ENCODE assay signal across 16 cellular contexts in the genomic region with DNA sequence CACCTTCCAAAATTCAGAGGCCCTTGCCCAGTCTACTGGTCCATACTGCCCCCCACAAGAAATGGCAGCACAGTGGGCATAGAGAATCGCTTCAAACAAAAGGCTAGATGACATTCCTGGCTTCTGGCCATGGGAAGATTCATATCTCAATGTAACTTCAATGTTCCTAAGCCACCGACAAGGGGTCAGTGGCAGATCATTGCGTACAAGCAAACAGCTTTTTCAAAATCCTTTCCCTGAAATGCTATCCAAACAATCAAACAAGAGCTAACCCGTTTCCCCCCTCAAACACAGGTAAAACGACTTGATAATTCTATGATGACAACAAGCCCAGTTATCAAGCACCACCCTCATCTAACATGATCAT.
DNase-seq lines count a peak whose midpoint lies in the region; ATAC-seq and TF ChIP-seq lines count a peak whose summit lies in the region.
"Had no signal": no experiment of that assay in that cellular context is flagged by ENCODE, and none has a peak within 500 bp of the region (broad histone marks: within the 10 kb centered on the region; RNA-seq: fewer than 3 reads in every experiment).

No MANE protein-coding gene starts in this region.

- peak in 1 of 2 donors; percentile 54 for TF ChIP-seq RAD21 in liver (IDR thresholded peaks at IDR 0.05)

- 25% methylated on average over 5 of the region's 5 CpGs for WGBS in liver

- ATAC-seq in GM18861 (IDR thresholded peaks at IDR 0.05; ENCODE audit: unreplicated experiment): no peak
- ATAC-seq in HG03432 (IDR thresholded peaks at IDR 0.05; ENCODE audit: unreplicated experiment): no peak
- ATAC-seq in GM19351 (IDR thresholded peaks at IDR 0.05; ENCODE audit: unreplicated experiment): no peak

- H3K36me3 ChIP-seq in liver (ENCODE audit: control insufficient read depth in 4 of 4, insufficient read depth in 3 of 4, low read depth in 1 of 4, low read length in 3 of 4): no peaks in the 10 kb centered on the region

- peaks cover 2 to 21% (median 15%) of the 10 kb centered on the region in 4 donors for H3K4me1 ChIP-seq in liver (ENCODE audit: control insufficient read depth in 4 of 4, insufficient read depth in 4 of 4, low read length in 3 of 4)
- H3K4me1 ChIP-seq: Caco-2 had no signal

- H3K9ac ChIP-seq in liver (ENCODE audit: low read depth in 1 of 2, low read length in 2 of 2): no peak overlapping the region

- no peak overlapping the region for H3K4me3 ChIP-seq in liver (ENCODE audit: low read depth in 1 of 3, low read length in 3 of 3)
- H3K4me3 ChIP-seq: PC-9 had no signal

- H3K27me3 ChIP-seq in liver (ENCODE audit: control insufficient read depth in 4 of 4, insufficient read depth in 4 of 4, low read length in 3 of 4): no peaks in the 10 kb centered on the region

- H3K9me3 ChIP-seq in liver (ENCODE audit: control insufficient read depth in 4 of 4, low read length in 3 of 4): no peaks in the 10 kb centered on the region
- H3K9me3 ChIP-seq: Caco-2 had no signal

- no peak for TF ChIP-seq CTCF in liver (IDR thresholded peaks at IDR 0.05; ENCODE audit: low read depth, low read length, missing input control)

- DNase-seq in NCI-H1105 treated with DMSO at 0.1 percent for 48 hours (lab: John Stamatoyannopoulos, UW) (peak; percentile 4), NCI-H1105 (lab: John Stamatoyannopoulos, UW) (no peak), NCI-H2029 treated with DMSO at 0.1 percent for 48 hours (lab: John Stamatoyannopoulos, UW) (peak; percentile 48), MV-4-11 (lab: John Stamatoyannopoulos, UW) (no peak)
- DNase-seq: 8988T, GF-D8, KG1, NCI-H2227 treated with DMSO at 0.1 percent for 48 hours, NCI-H82, PC-9 had no signal

- peak overlapping the region; percentile 83 to 84 for H3K27ac ChIP-seq in liver (ENCODE audit: low read depth in 1 of 2, low read length in 2 of 2)
- H3K27ac ChIP-seq: PC-9, RWPE1 had no signal

TF ChIP-seq in liver, 16 proteins besides CTCF, POLR2A, EP300 and RAD21:
- no peak for TF ChIP-seq FOXA1 (IDR thresholded peaks at IDR 0.05)
- no peak for TF ChIP-seq EGR1 (IDR thresholded peaks at IDR 0.05; ENCODE audit: low read depth in 2 of 2)
- TF ChIP-seq HNF4A (conservative IDR thresholded peaks at IDR 0.05): no peak
- TF ChIP-seq HNF4G (IDR thresholded peaks at IDR 0.05): no peak
- TF ChIP-seq GABPA (IDR thresholded peaks at IDR 0.05 in 1 of 2, conservative IDR thresholded peaks at IDR 0.05 in 1 of 2): no peak
- peak; percentile 66 for TF ChIP-seq YY1 (IDR thresholded peaks at IDR 0.05)
- no peak for TF ChIP-seq RXRA (IDR thresholded peaks at IDR 0.05)
- no peak for TF ChIP-seq TAF1 (conservative IDR thresholded peaks at IDR 0.05)
- TF ChIP-seq, protein P1, sequence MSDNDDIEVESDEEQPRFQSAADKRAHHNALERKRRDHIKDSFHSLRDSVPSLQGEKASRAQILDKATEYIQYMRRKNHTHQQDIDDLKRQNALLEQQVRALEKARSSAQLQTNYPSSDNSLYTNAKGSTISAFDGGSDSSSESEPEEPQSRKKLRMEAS (IDR thresholded peaks at IDR 0.05): no peak
- peak in 1 of 2 donors; percentile 14 for TF ChIP-seq JUND (IDR thresholded peaks at IDR 0.05)
- TF ChIP-seq SP1 (IDR thresholded peaks at IDR 0.05): no peak
- no peak for TF ChIP-seq REST (IDR thresholded peaks at IDR 0.05)
- TF ChIP-seq ATF3 (IDR thresholded peaks at IDR 0.05): no peak
- no peak for TF ChIP-seq FOXA2 (IDR thresholded peaks at IDR 0.05)
- peak; percentile 38 for TF ChIP-seq NR2F2 (IDR thresholded peaks at IDR 0.05)

Comparison
In these comparisons a context has a peak if more than half of its experiments do, and no peak if none do; other contexts are left out.
1. DNase-seq: peak in NCI-H1105 treated with DMSO at 0.1 percent for 48 hours (single experiment) and NCI-H2029 treated with DMSO at 0.1 percent for 48 hours (single experiment); none in NCI-H1105 (single experiment) and MV-4-11 (single experiment).